In the genomic region with DNA sequence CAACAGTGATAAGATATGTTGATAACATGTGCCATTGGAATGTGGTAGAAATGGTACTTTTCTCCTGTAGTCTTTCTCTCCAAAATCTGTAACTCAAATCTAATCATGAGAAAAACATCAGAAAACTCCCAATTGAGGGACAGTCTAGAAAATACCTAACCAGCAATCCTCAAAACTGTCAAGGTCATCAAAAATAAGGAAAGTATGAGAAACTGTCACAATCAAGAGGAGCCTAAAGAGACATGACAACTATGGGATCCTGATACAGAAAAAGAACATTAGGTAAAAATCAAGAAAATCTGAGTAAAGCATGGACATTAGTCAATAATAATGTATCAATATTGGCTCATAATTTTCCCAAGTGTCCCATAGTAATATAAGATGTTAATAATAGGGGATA, we compare ENCODE assay signal across 26 cellular contexts.
A peak's percentile ranks its signal among the peaks of the same experiment; 100 is the strongest.
DNase-seq lines count a peak whose midpoint lies in the region; ATAC-seq, FAIRE-seq and TF ChIP-seq lines count a peak whose summit lies in the region.
"Had no signal": no experiment of that assay in that cellular context is flagged by ENCODE, and none has a peak within 500 bp of the region (broad histone marks: within the 10 kb centered on the region; RNA-seq: fewer than 3 reads in every experiment).

No MANE protein-coding gene starts in this region.

- H4K20me1 ChIP-seq in K562 (replicated peaks; ENCODE audit: control insufficient read depth, insufficient read depth, low read length): no peaks in the 10 kb centered on the region
- H4K20me1 ChIP-seq: BLaER1 treated with 17β-estradiol and CSF1 and Interleukin-3, amounts not matched to agents 10 nM and 100 nM had no signal

- POLR2A ChIA-PET in A549 (lab: Yijun Ruan, JAX) (no interaction called here), K562 (lab: Yijun Ruan, JAX) (interaction anchor here (0.7 kb wide), 1 partner anchor 460 kb away, joined by 3 read pairs; no protein-coding TSS in a partner anchor)

- no peak overlapping the region for H3K4me2 ChIP-seq in A549
- no peak overlapping the region for H3K4me2 ChIP-seq in K562 (ENCODE audit: insufficient read depth, low read length)
- H3K4me2 ChIP-seq: BLaER1 treated with 17β-estradiol and CSF1 and Interleukin-3, amounts not matched to agents 10 nM and 100 nM had no signal

- CTCF ChIA-PET in A549 (lab: Yijun Ruan, JAX) (no interaction called here), K562 (lab: Yijun Ruan, JAX; ENCODE audit: low intra/inter-chr PET ratio) (no interaction called here)

- intact Hi-C loops in K562 (cut with micrococcal nuclease) (no loop called here), pancreas (cut with DNase I) (no loop called here), right cardiac atrium (cut with DNase I) (no loop called here)

- H3K9ac ChIP-seq in K562 (ENCODE audit: insufficient read depth in 1 of 2, low read depth in 2 of 2, low read length in 2 of 2): no peak overlapping the region
- H3K9ac ChIP-seq: BLaER1 treated with 17β-estradiol and CSF1 and Interleukin-3, amounts not matched to agents 10 nM and 100 nM had no signal

- TF ChIP-seq EP300 in A549 (IDR thresholded peaks at IDR 0.05) (no peak), K562 (IDR thresholded peaks at IDR 0.05; ENCODE audit: low read length) (no peak)

- H3K4me1 ChIP-seq in A549 (no peaks in the 10 kb centered on the region), K562 (replicated peaks in 1 of 2; ENCODE audit: control insufficient read depth in 2 of 2, insufficient read depth in 2 of 2, low read length in 2 of 2) (no peaks in the 10 kb centered on the region), pancreas (no peaks in the 10 kb centered on the region), small intestine (ENCODE audit: control insufficient read depth in 2 of 2, insufficient read depth in 1 of 2, low read depth in 1 of 2, low read length in 1 of 2) (no peaks in the 10 kb centered on the region), right cardiac atrium (ENCODE audit: control insufficient read depth, insufficient read depth, low read length) (no peaks in the 10 kb centered on the region)
- H3K4me1 ChIP-seq: BLaER1 treated with 17β-estradiol and CSF1 and Interleukin-3, amounts not matched to agents 10 nM and 100 nM; Caco-2 had no signal

- H3K4me3 ChIP-seq in A549: no peak overlapping the region
- no peak overlapping the region for H3K4me3 ChIP-seq in K562
- H3K4me3 ChIP-seq in pancreas: no peak overlapping the region
- H3K4me3 ChIP-seq in small intestine (ENCODE audit: low read depth in 1 of 2, low read length in 2 of 2): no peak overlapping the region
- no peak overlapping the region for H3K4me3 ChIP-seq in right cardiac atrium (ENCODE audit: low read length)
- H3K4me3 ChIP-seq: BLaER1 treated with 17β-estradiol and CSF1 and Interleukin-3, amounts not matched to agents 10 nM and 100 nM; GM12878 had no signal

- DNase-seq in A549 (ENCODE audit: low read depth in 1 of 2, low spot score in 1 of 2) (no peak), GM18507 (ENCODE audit: extremely low spot score, insufficient read length, low read depth) (no peak), K562 (ENCODE audit: extremely low read depth in 1 of 4, low spot score in 3 of 4) (no peak), pancreas (no peak), small intestine (no peak), right cardiac atrium (no peak), DMS 273 (lab: John Stamatoyannopoulos, UW; ENCODE audit: unreplicated experiment) (no peak)
- DNase-seq: 8988T; AML-193; Caco-2; Calu3; CD4-positive, alpha-beta T cell; CD8-positive, alpha-beta T cell; DMS 273 treated with DMSO at 0.1 percent for 48 hours; DMS153; DMS53; DMS79; DND-41; EL; GDM1 had no signal

- in situ Hi-C loops in K562 (cut with MboI): no loop called here

- TF ChIP-seq CTCF in A549 (IDR thresholded peaks at IDR 0.05): no peak
- TF ChIP-seq CTCF in K562 (IDR thresholded peaks at IDR 0.05 in 2 of 3, conservative IDR thresholded peaks at IDR 0.05 in 1 of 3; ENCODE audit: insufficient read depth in 2 of 3, low read depth in 1 of 3, low read length in 3 of 3): no peak
- TF ChIP-seq CTCF in pancreas (IDR thresholded peaks at IDR 0.05): no peak

- H2AFZ ChIP-seq in K562 (ENCODE audit: low read depth, low read length): no peak overlapping the region

- H3K27me3 ChIP-seq in K562 (ENCODE audit: control insufficient read depth in 2 of 2, insufficient read depth in 2 of 2, low read length in 2 of 2) (no peaks in the 10 kb centered on the region), pancreas (peaks cover 0 to 6% (median 0%) of the 10 kb centered on the region in 4 donors), small intestine (ENCODE audit: control insufficient read depth in 2 of 2, insufficient read depth in 2 of 2, low read length in 2 of 2) (peaks cover 0 to 2% of the 10 kb centered on the region in 2 donors), right cardiac atrium (ENCODE audit: control insufficient read depth, insufficient read depth) (no peaks in the 10 kb centered on the region)

- H3K9me3 ChIP-seq in A549: no peaks in the 10 kb centered on the region
- no peaks in the 10 kb centered on the region for H3K9me3 ChIP-seq in K562 (replicated peaks; ENCODE audit: control insufficient read depth, insufficient read depth, low read depth, low read length)
- H3K9me3 ChIP-seq in pancreas: no peaks in the 10 kb centered on the region
- no peaks in the 10 kb centered on the region for H3K9me3 ChIP-seq in small intestine (ENCODE audit: control insufficient read depth, low read depth)
- H3K9me3 ChIP-seq in right cardiac atrium (ENCODE audit: control insufficient read depth, low read length): no peaks in the 10 kb centered on the region
- H3K9me3 ChIP-seq: Caco-2 had no signal

- no peak for TF ChIP-seq RAD21 in A549 (conservative IDR thresholded peaks at IDR 0.05 in 1 of 2, IDR thresholded peaks at IDR 0.05 in 1 of 2)
- TF ChIP-seq RAD21 in K562 (CRISPR knock-in tag; conservative IDR thresholded peaks at IDR 0.05 in 1 of 2, IDR thresholded peaks at IDR 0.05 in 1 of 2): no peak

- no peaks in the 10 kb centered on the region for H3K9me1 ChIP-seq in K562 (ENCODE audit: control insufficient read depth, insufficient read depth, low read length)

- H3K27ac ChIP-seq in A549 (no peak overlapping the region), K562 (ENCODE audit: extremely low read depth, low read depth, low read length) (no peak overlapping the region), pancreas (no peak overlapping the region), small intestine (ENCODE audit: low read depth in 1 of 2, low read length in 1 of 2) (no peak overlapping the region), right cardiac atrium (ENCODE audit: low read length) (no peak overlapping the region)
- H3K27ac ChIP-seq: BLaER1 treated with 17β-estradiol and CSF1 and Interleukin-3, amounts not matched to agents 10 nM and 100 nM; C4-2B had no signal

- H3K79me2 ChIP-seq in K562 (ENCODE audit: control insufficient read depth, insufficient read depth, low read length): no peaks in the 10 kb centered on the region

- FAIRE-seq in A549 (lab: Jason Lieb, UNC) (no peak), GM18507 (lab: Jason Lieb, UNC) (peak; percentile 39), K562 (lab: Jason Lieb, UNC) (no peak), pancreas (lab: Jason Lieb, UNC) (peak; percentile 81), small intestine (lab: Jason Lieb, UNC) (no peak)
- FAIRE-seq: A204.1, D721Med, GM12878, GM12892 had no signal

- no peak for ATAC-seq in A549
- no peak for ATAC-seq in K562
- no peak for ATAC-seq in pancreas
- no peak for ATAC-seq in right cardiac atrium
- ATAC-seq: CD8-positive, alpha-beta T cell; GM12878 had no signal

- H3K36me3 ChIP-seq in K562 (ENCODE audit: control insufficient read depth, insufficient read depth, low read length) (no peaks in the 10 kb centered on the region), pancreas (no peaks in the 10 kb centered on the region), small intestine (ENCODE audit: control insufficient read depth in 2 of 2, insufficient read depth in 2 of 2, low read length in 2 of 2) (no peaks in the 10 kb centered on the region)
- H3K36me3 ChIP-seq: BLaER1 treated with 17β-estradiol and CSF1 and Interleukin-3, amounts not matched to agents 10 nM and 100 nM had no signal

- no TSS peak for BruUV-seq in K562 (replicated peaks; lab: Mats Ljungman, UMichigan)

- TF ChIP-seq POLR2A in A549 (IDR thresholded peaks at IDR 0.05; ENCODE audit: low read length) (no peak), K562 (conservative IDR thresholded peaks at IDR 0.05) (no peak)

TF ChIP-seq in A549, 52 proteins besides CTCF, POLR2A, EP300 and RAD21:
- TF ChIP-seq MAFK (IDR thresholded peaks at IDR 0.05; ENCODE audit: partially characterized antibody): peak; percentile 47
- TF ChIP-seq EHMT2 (IDR thresholded peaks at IDR 0.05; ENCODE audit: low read depth): no peak

TF ChIP-seq in K562, 482 proteins besides CTCF, POLR2A, EP300 and RAD21:
- no peak for TF ChIP-seq DPF2 (IDR thresholded peaks at IDR 0.05)
- TF ChIP-seq MAFF (IDR thresholded peaks at IDR 0.05; ENCODE audit: low read length): peak; percentile 12; the same call in 1 of the 2 replicates
- TF ChIP-seq, protein P1, sequence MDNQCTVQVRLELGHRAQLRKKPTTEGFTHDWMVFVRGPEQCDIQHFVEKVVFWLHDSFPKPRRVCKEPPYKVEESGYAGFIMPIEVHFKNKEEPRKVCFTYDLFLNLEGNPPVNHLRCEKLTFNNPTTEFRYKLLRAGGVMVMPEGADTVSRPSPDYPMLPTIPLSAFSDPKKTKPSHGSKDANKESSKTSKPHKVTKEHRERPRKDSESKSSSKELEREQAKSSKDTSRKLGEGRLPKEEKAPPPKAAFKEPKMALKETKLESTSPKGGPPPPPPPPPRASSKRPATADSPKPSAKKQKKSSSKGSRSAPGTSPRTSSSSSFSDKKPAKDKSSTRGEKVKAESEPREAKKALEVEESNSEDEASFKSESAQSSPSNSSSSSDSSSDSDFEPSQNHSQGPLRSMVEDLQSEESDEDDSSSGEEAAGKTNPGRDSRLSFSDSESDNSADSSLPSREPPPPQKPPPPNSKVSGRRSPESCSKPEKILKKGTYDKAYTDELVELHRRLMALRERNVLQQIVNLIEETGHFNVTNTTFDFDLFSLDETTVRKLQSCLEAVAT (IDR thresholded peaks at IDR 0.05): no peak
TF ChIP-seq in K562: peak in this region for 1.
